12 cellular contexts compared by ENCODE assay signal in the genomic region with DNA sequence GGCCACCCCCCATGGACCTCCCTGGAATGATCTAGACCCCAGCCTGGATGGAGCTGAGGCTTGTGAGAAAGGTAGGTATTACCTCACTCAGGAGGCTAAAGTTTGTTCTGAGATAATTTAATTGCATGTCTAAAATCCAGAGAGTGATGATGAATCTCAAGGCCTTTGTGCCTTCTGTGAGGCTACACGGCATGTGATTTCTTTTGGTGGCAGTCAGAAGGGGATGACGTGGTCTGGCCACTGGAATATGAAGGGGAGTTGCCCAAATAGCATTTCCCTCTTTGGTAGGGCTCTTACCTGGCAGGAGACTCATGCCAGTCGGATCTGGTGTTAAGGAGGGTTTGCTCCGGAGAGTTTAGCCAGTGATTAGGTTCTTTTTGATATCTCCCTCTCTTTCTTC. TPM values are rescaled to one million over a fixed set of nuclear protein-coding genes. Genes with fewer than 3 reads are reported as not detected.
DNase-seq lines count a peak whose midpoint lies in the region; ATAC-seq and TF ChIP-seq lines count a peak whose summit lies in the region.
"Had no signal": no experiment of that assay in that cellular context is flagged by ENCODE, and none has a peak within 500 bp of the region (broad histone marks: within the 10 kb centered on the region; RNA-seq: fewer than 3 reads in every experiment).

No MANE protein-coding gene starts in this region.

- intact Hi-C loops in colonic mucosa (cut with DNase I), result no loop called here

- H3K36me3 Mint-ChIP-seq in activated naive CD8-positive, alpha-beta T cell treated with anti-CD3 and anti-CD28 coated beads, Interleukin-2, amount 10 ng/mL, durations not matched to agents 7 days and 5 days, result peaks cover 3% of the 10 kb centered on the region
- no peaks in the 10 kb centered on the region for H3K36me3 Mint-ChIP-seq in mesothelial cell of epicardium
- H3K36me3 Mint-ChIP-seq in stimulated activated naive B cell treated with anti-CD40 and anti-IgM and Interleukin-4, amounts not matched to agents 10 μg/mL and 1 μg/mL and 100 μg/mL, for 72 hours, result peaks cover 3% of the 10 kb centered on the region in 2 donors

- H3K27ac ChIP-seq in DOHH2 (ENCODE audit: low read depth, low read length) (no peak overlapping the region), colonic mucosa (no peak overlapping the region)
- H3K27ac ChIP-seq: esophagus squamous epithelium, Peyer's patch had no signal

- H3K9me2 ChIP-seq in DOHH2 (replicated peaks; ENCODE audit: control insufficient read depth, low read length), result no peaks in the 10 kb centered on the region

- POLR2A ChIA-PET in AG04449 (lab: Yijun Ruan, JAX), result no interaction called here
- POLR2A ChIA-PET in activated naive CD8-positive, alpha-beta T cell treated with anti-CD3 and anti-CD28 coated beads, Interleukin-2, amount 10 ng/mL, durations not matched to agents 7 days and 5 days (lab: Charles Lee), result interaction anchor here (0.5 to 4.9 kb wide), 3 partner anchors 9 to 118 kb away, joined by 3 to 72 read pairs (median 3); no protein-coding TSS in a partner anchor

- no peak overlapping the region for H3K9ac ChIP-seq in colonic mucosa (ENCODE audit: low read depth in 2 of 2, low read length in 2 of 2)

- H3K27me3 ChIP-seq in DOHH2 (ENCODE audit: control insufficient read depth, low read length), result peaks cover 27% of the 10 kb centered on the region
- no peaks in the 10 kb centered on the region for H3K27me3 ChIP-seq in colonic mucosa
- H3K27me3 ChIP-seq: Peyer's patch had no signal

- TF ChIP-seq CTCF in AG04449 (IDR thresholded peaks at IDR 0.05; ENCODE audit: insufficient read depth, low read length, missing control alignments) (no peak), DOHH2 (IDR thresholded peaks at IDR 0.05; ENCODE audit: low read depth, low read length, poor library complexity, severe bottlenecking) (no peak), mesothelial cell of epicardium (IDR thresholded peaks at IDR 0.05; ENCODE audit: unreplicated experiment) (no peak), colonic mucosa (IDR thresholded peaks at IDR 0.05) (no peak)

- H3K36me3 ChIP-seq in DOHH2 (ENCODE audit: control insufficient read depth, low read length) (no peaks in the 10 kb centered on the region), colonic mucosa (no peaks in the 10 kb centered on the region)
- H3K36me3 ChIP-seq: esophagus squamous epithelium, Peyer's patch had no signal

- peaks cover 32% of the 10 kb centered on the region for H3K4me1 Mint-ChIP-seq in activated naive CD8-positive, alpha-beta T cell treated with anti-CD3 and anti-CD28 coated beads, Interleukin-2, amount 10 ng/mL, durations not matched to agents 7 days and 5 days
- H3K4me1 Mint-ChIP-seq in mesothelial cell of epicardium, result peaks cover 49% of the 10 kb centered on the region
- peaks cover 40 to 55% of the 10 kb centered on the region in 2 donors for H3K4me1 Mint-ChIP-seq in stimulated activated naive B cell treated with anti-CD40 and anti-IgM and Interleukin-4, amounts not matched to agents 10 μg/mL and 1 μg/mL and 100 μg/mL, for 72 hours

- peaks cover 25% of the 10 kb centered on the region for H3K27me3 Mint-ChIP-seq in activated naive CD8-positive, alpha-beta T cell treated with anti-CD3 and anti-CD28 coated beads, Interleukin-2, amount 10 ng/mL, durations not matched to agents 7 days and 5 days
- peaks cover 35% of the 10 kb centered on the region for H3K27me3 Mint-ChIP-seq in mesothelial cell of epicardium (ENCODE audit: low read depth)
- peaks cover 12 to 18% of the 10 kb centered on the region in 2 donors for H3K27me3 Mint-ChIP-seq in stimulated activated naive B cell treated with anti-CD40 and anti-IgM and Interleukin-4, amounts not matched to agents 10 μg/mL and 1 μg/mL and 100 μg/mL, for 72 hours

- no peak for DNase-seq in AG04449 (ENCODE audit: low read depth, low spot score)
- DNase-seq in activated naive CD8-positive, alpha-beta T cell treated with anti-CD3 and anti-CD28 coated beads, Interleukin-2, amount 10 ng/mL, durations not matched to agents 7 days and 5 days, result no peak
- DNase-seq in mesothelial cell of epicardium (ENCODE audit: low spot score in 2 of 2, unreplicated experiment in 2 of 2), result no peak
- DNase-seq in colonic mucosa, result no peak
- no peak for DNase-seq in stimulated activated naive B cell treated with anti-CD40 and anti-IgM and Interleukin-4, amounts not matched to agents 10 μg/mL and 1 μg/mL and 100 μg/mL, for 72 hours
- DNase-seq: C1 segment of cervical spinal cord, esophagus squamous epithelium, NCI-H2227 treated with DMSO at 0.1 percent for 48 hours had no signal

- peaks cover 21% of the 10 kb centered on the region for H3K4me1 ChIP-seq in DOHH2 (ENCODE audit: control insufficient read depth, low read length)
- peaks cover 11% of the 10 kb centered on the region for H3K4me1 ChIP-seq in colonic mucosa

- peak overlapping the region; percentile 87; the same call in 1 of the 2 replicates for H3K4me2 ChIP-seq in DOHH2 (ENCODE audit: low read length)

- H3K4me3 ChIP-seq in AG04449 (ENCODE audit: low read depth, low read length) (0 out of 2 replicates have a peak overlapping the region, but pooled peaks have one; percentile 1), DOHH2 (ENCODE audit: low read length) (no peak overlapping the region), colonic mucosa (no peak overlapping the region)

- H3F3A ChIP-seq in DOHH2 (ENCODE audit: control insufficient read depth, insufficient read depth), result no peaks in the 10 kb centered on the region

- no peaks in the 10 kb centered on the region for H3K9me3 ChIP-seq in DOHH2 (ENCODE audit: control insufficient read depth, insufficient read depth, low read length)
- no peaks in the 10 kb centered on the region for H3K9me3 ChIP-seq in colonic mucosa
- H3K9me3 ChIP-seq: esophagus squamous epithelium, Peyer's patch had no signal

- H3K4me3 Mint-ChIP-seq in activated naive CD8-positive, alpha-beta T cell treated with anti-CD3 and anti-CD28 coated beads, Interleukin-2, amount 10 ng/mL, durations not matched to agents 7 days and 5 days, result peak overlapping the region; percentile 17
- H3K4me3 Mint-ChIP-seq in mesothelial cell of epicardium, result peak overlapping the region; percentile 80
- H3K4me3 Mint-ChIP-seq in stimulated activated naive B cell treated with anti-CD40 and anti-IgM and Interleukin-4, amounts not matched to agents 10 μg/mL and 1 μg/mL and 100 μg/mL, for 72 hours, result peak overlapping the region in 1 of 2 donors; percentile 92

- ATAC-seq in activated naive CD8-positive, alpha-beta T cell treated with anti-CD3 and anti-CD28 coated beads, Interleukin-2, amount 10 ng/mL, durations not matched to agents 7 days and 5 days (ENCODE audit: low read depth), result no peak
- no peak for ATAC-seq in esophagus mucosa
- no peak for ATAC-seq in GM18873 (IDR thresholded peaks at IDR 0.05; ENCODE audit: low FRiP score, unreplicated experiment)
- no peak for ATAC-seq in stimulated activated naive B cell treated with anti-CD40 and anti-IgM and Interleukin-4, amounts not matched to agents 10 μg/mL and 1 μg/mL and 100 μg/mL, for 72 hours (replicated peaks)

- H3K9me3 Mint-ChIP-seq in activated naive CD8-positive, alpha-beta T cell treated with anti-CD3 and anti-CD28 coated beads, Interleukin-2, amount 10 ng/mL, durations not matched to agents 7 days and 5 days, result no peaks in the 10 kb centered on the region
- H3K9me3 Mint-ChIP-seq in mesothelial cell of epicardium, result no peaks in the 10 kb centered on the region
- no peaks in the 10 kb centered on the region for H3K9me3 Mint-ChIP-seq in stimulated activated naive B cell treated with anti-CD40 and anti-IgM and Interleukin-4, amounts not matched to agents 10 μg/mL and 1 μg/mL and 100 μg/mL, for 72 hours

- CTCF ChIA-PET in AG04449 (lab: Yijun Ruan, JAX), result interaction anchor here (0.7 to 4.8 kb wide), 7 partner anchors 7 to 146 kb away, joined by 3 to 25 read pairs (median 4); no protein-coding TSS in a partner anchor

- H4K20me1 ChIP-seq in DOHH2 (ENCODE audit: control insufficient read depth, insufficient read depth, low read depth, low read length), result peaks cover 9% of the 10 kb centered on the region

- H3K27ac Mint-ChIP-seq in activated naive CD8-positive, alpha-beta T cell treated with anti-CD3 and anti-CD28 coated beads, Interleukin-2, amount 10 ng/mL, durations not matched to agents 7 days and 5 days, result no peak overlapping the region
- no peak overlapping the region for H3K27ac Mint-ChIP-seq in mesothelial cell of epicardium
- no peak overlapping the region for H3K27ac Mint-ChIP-seq in stimulated activated naive B cell treated with anti-CD40 and anti-IgM and Interleukin-4, amounts not matched to agents 10 μg/mL and 1 μg/mL and 100 μg/mL, for 72 hours

- peaks cover 66% of the 10 kb centered on the region for H3K79me2 ChIP-seq in DOHH2 (ENCODE audit: control insufficient read depth, low read length)

RNA-seq across cellular contexts. Expression of a gene that starts 2.5 kb away (rescaled TPM):
- total RNA-seq in activated naive CD8-positive, alpha-beta T cell treated with anti-CD3 and anti-CD28 coated beads, Interleukin-2, amount 10 ng/mL, durations not matched to agents 7 days and 5 days, result 10 to 100 TPM; 29.6 to 30.0 TPM
- total RNA-seq in mesothelial cell of epicardium, result 23.8 to 25.0 TPM (median 23.9 TPM) in 3 replicates
- total RNA-seq in esophagus mucosa, result 7.0 TPM
- total RNA-seq in colonic mucosa, result 10 to 100 TPM; 25.3 to 26.3 TPM

RNA-seq across cellular contexts. Expression of a gene that starts 27.5 kb away (rescaled TPM):
- 10 to 100 TPM in 1 of 2 experiments, 1 to 10 TPM in 1; 9.8 to 10.8 TPM for total RNA-seq in activated naive CD8-positive, alpha-beta T cell treated with anti-CD3 and anti-CD28 coated beads, Interleukin-2, amount 10 ng/mL, durations not matched to agents 7 days and 5 days
- total RNA-seq in mesothelial cell of epicardium, result 39.2 to 41.9 TPM (median 40.4 TPM) in 3 replicates
- total RNA-seq in esophagus mucosa, result 4.0 TPM
- 1 to 10 TPM; 3.9 to 4.5 TPM for total RNA-seq in colonic mucosa

RNA-seq across cellular contexts. Expression of a gene that starts 37.7 kb away (rescaled TPM):
- total RNA-seq in activated naive CD8-positive, alpha-beta T cell treated with anti-CD3 and anti-CD28 coated beads, Interleukin-2, amount 10 ng/mL, durations not matched to agents 7 days and 5 days, result 10 to 100 TPM; 92.4 to 95.2 TPM
- total RNA-seq in mesothelial cell of epicardium (101 to 117 TPM (median 104 TPM) in 3 replicates), esophagus mucosa (14.7 TPM), colonic mucosa (10 to 100 TPM; 74.1 to 86.1 TPM)
